Comparison of ENCODE assay signal across 12 cellular contexts in the genomic region with DNA sequence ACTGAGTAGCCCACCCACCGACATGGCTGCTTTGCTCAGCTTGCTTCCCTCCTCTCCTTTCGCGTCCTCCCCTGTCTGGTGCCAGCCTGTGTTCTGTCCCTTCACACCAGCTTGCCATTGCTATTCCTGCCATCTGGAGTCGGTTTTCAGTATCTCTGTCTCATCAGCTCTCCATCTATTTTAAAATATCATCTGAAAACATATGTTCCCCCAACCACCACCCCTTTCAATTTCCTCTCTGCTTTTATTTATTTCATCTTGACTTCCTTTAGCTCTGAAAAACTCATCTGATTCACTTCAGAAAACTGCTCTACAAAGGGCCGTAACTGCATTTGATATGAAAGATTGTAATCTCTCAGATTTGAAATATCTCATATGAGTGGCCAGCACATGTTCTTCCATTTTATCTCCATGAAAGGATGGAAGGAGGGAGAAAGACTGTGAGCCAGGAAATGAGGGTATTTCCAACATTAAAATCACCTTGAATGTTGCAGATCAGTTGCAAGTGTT.
DNase-seq lines count a peak whose midpoint lies in the region; ATAC-seq and TF ChIP-seq lines count a peak whose summit lies in the region.
"Had no signal": no experiment of that assay in that cellular context is flagged by ENCODE, and none has a peak within 500 bp of the region (broad histone marks: within the 10 kb centered on the region; RNA-seq: fewer than 3 reads in every experiment).

No MANE protein-coding gene starts in this region.

- no peak overlapping the region for H3K4me3 Mint-ChIP-seq in neural crest cell
- H3K4me3 Mint-ChIP-seq: T-helper 1 cell treated with Interleukin-12 subunit alpha and Interleukin-12 subunit beta and Interleukin-4 antibody, amounts not matched to agents 30 μg/mL and 1 μg/mL, for 36 hours had no signal

- peak overlapping the region; percentile 95 for H3K27ac Mint-ChIP-seq in neural crest cell (ENCODE audit: unreplicated experiment)
- H3K27ac Mint-ChIP-seq: T-helper 1 cell treated with Interleukin-12 subunit alpha and Interleukin-12 subunit beta and Interleukin-4 antibody, amounts not matched to agents 30 μg/mL and 1 μg/mL, for 36 hours had no signal

- no peaks in the 10 kb centered on the region for H4K20me1 ChIP-seq in BLaER1 treated with 17β-estradiol and CSF1 and Interleukin-3, amounts not matched to agents 10 nM and 100 nM

- peak; percentile 54 for DNase-seq in OCI-M1 (lab: John Stamatoyannopoulos, UW)
- no peak for DNase-seq in neural crest cell (ENCODE audit: low read depth, low spot score)
- DNase-seq in KBM-7 = no peak
- DNase-seq in SIG-M5 treated with dmso at 0.1 percent for 504 hours (lab: John Stamatoyannopoulos, UW; ENCODE audit: unreplicated experiment) = no peak
- no peak for DNase-seq in HuH-7.5 (ENCODE audit: low spot score)
- DNase-seq: activated gamma-delta T cell treated with Interleukin-2 at 50 U/mL for 16 hours, mesendoderm, SHP77 treated with DMSO at 0.1 percent for 48 hours had no signal

- H3K36me3 Mint-ChIP-seq in neural crest cell (ENCODE audit: low read depth) = peaks cover 2% of the 10 kb centered on the region

- no peak for ATAC-seq in HG03095 (IDR thresholded peaks at IDR 0.05; ENCODE audit: unreplicated experiment)

- H3K4me3 ChIP-seq in BLaER1 treated with 17β-estradiol and CSF1 and Interleukin-3, amounts not matched to agents 10 nM and 100 nM = no peak overlapping the region

- in situ Hi-C loops in KBM-7 (cut with MboI; ENCODE audit: low pct_unique_long_range_greater_than_20kb, low sequenced_read_pairs) = loop anchor here (25.0 kb wide), 1 partner anchor 163 kb away; no protein-coding TSS in a partner anchor

- no peak overlapping the region for H3K9ac ChIP-seq in BLaER1 treated with 17β-estradiol and CSF1 and Interleukin-3, amounts not matched to agents 10 nM and 100 nM

- no peaks in the 10 kb centered on the region for H3K36me3 ChIP-seq in BLaER1 treated with 17β-estradiol and CSF1 and Interleukin-3, amounts not matched to agents 10 nM and 100 nM

- H3K9me3 ChIP-seq in BLaER1 treated with 17β-estradiol and CSF1 and Interleukin-3, amounts not matched to agents 10 nM and 100 nM (replicated peaks in 1 of 11) = no peaks in the 10 kb centered on the region

- no peaks in the 10 kb centered on the region for H3K27me3 Mint-ChIP-seq in neural crest cell (ENCODE audit: low read depth)

- peaks cover 45% of the 10 kb centered on the region for H3K4me1 Mint-ChIP-seq in neural crest cell

- no peak for TF ChIP-seq CTCF in neural crest cell (conservative IDR thresholded peaks at IDR 0.05)

- peak overlapping the region in 8 of 11 experiments; percentile 11 to 53 (median 42); a peak in 12 of 22 replicates for H3K4me2 ChIP-seq in BLaER1 treated with 17β-estradiol and CSF1 and Interleukin-3, amounts not matched to agents 10 nM and 100 nM

- no peaks in the 10 kb centered on the region for H3K27me3 ChIP-seq in BLaER1 treated with 17β-estradiol and CSF1 and Interleukin-3, amounts not matched to agents 10 nM and 100 nM

- peaks cover 5 to 20% (median 15%) of the 10 kb centered on the region in 10 experiments; a peak in 15 of 20 replicates for H3K4me1 ChIP-seq in BLaER1 treated with 17β-estradiol and CSF1 and Interleukin-3, amounts not matched to agents 10 nM and 100 nM

- no peaks in the 10 kb centered on the region for H3K9me3 Mint-ChIP-seq in neural crest cell
- H3K9me3 Mint-ChIP-seq: T-helper 1 cell treated with Interleukin-12 subunit alpha and Interleukin-12 subunit beta and Interleukin-4 antibody, amounts not matched to agents 30 μg/mL and 1 μg/mL, for 36 hours had no signal

- H3K27ac ChIP-seq in BLaER1 treated with 17β-estradiol and CSF1 and Interleukin-3, amounts not matched to agents 10 nM and 100 nM = no peak overlapping the region
- peak overlapping the region; percentile 16 for H3K27ac ChIP-seq in cingulate gyrus (ENCODE audit: low read depth, low read length)
